In genomic region chr11:76235233-76236091, GRCh38 we compare ENCODE assay signal across 8 cellular contexts. TPM values are rescaled to one million over a fixed set of nuclear protein-coding genes. Genes with fewer than 3 reads are reported as not detected.
A peak's percentile ranks its signal among the peaks of the same experiment; 100 is the strongest.
DNase-seq lines count a peak whose midpoint lies in the region; ATAC-seq and TF ChIP-seq lines count a peak whose summit lies in the region.

No MANE protein-coding gene starts in this region.

- H3K4me1 ChIP-seq in right lobe of liver = peaks cover 0 to 6% (median 0%) of the 10 kb centered on the region in 4 donors

- under 1% methylated on average over 54 of the region's 65 CpGs for WGBS in right lobe of liver (ENCODE audit: insufficient coverage, low coverage, low lambda C conversion rate, missing lambda C conversion rate)

- DNase-seq in CD1c-positive myeloid dendritic cell (ENCODE audit: extremely low spot score) = peak; percentile 94
- peak; percentile 93 for DNase-seq in NCI-H748 (lab: John Stamatoyannopoulos, UW; ENCODE audit: unreplicated experiment)
- DNase-seq in activated CD4-positive, alpha-beta T cell treated with anti-CD3 and anti-CD28 coated beads, Interleukin-2, amount 50 U/mL, for 48 hours = peak; percentile 91 to 93
- DNase-seq in dorsolateral prefrontal cortex = peak; percentile 87 to 97 (median 92)
- DNase-seq in right lobe of liver = peak; percentile 83 to 86 (median 86)
- peak; percentile 84 for DNase-seq in stimulated activated CD4-positive, alpha-beta T cell treated with anti-CD3 and anti-CD28 coated beads, Interleukin-4, amount 100 ng/mL, for 1 hour

- intact Hi-C loops in dorsolateral prefrontal cortex (cut with DNase I) (loop anchor here (1.0 to 10.0 kb wide), 5 partner anchors 28 to 341 kb away; partner anchors contain the start of genes GVQW3 (in 2 of the 2) and THAP12 (in 2 of the 2)), right lobe of liver (cut with DNase I) (no loop called here)

- H3K9me3 ChIP-seq in right lobe of liver = no peaks in the 10 kb centered on the region

- TF ChIP-seq POLR2A in right lobe of liver (IDR thresholded peaks at IDR 0.05) = peak; percentile 17

- H3K4me3 ChIP-seq in dorsolateral prefrontal cortex (peak overlapping the region; percentile 53 to 95 (median 85)), right lobe of liver (peak overlapping the region; percentile 58 to 64 (median 63))

- H3K27me3 ChIP-seq in dorsolateral prefrontal cortex (no peaks in the 10 kb centered on the region), right lobe of liver (no peaks in the 10 kb centered on the region)

- peak overlapping the region; percentile 27 to 98 (median 90) for H3K27ac ChIP-seq in dorsolateral prefrontal cortex
- H3K27ac ChIP-seq in right lobe of liver = peak overlapping the region; percentile 50 to 78 (median 59)

- TF ChIP-seq CTCF in dorsolateral prefrontal cortex (IDR thresholded peaks at IDR 0.05 in 54 of 56, conservative IDR thresholded peaks at IDR 0.05 in 2 of 56; ENCODE audit: low read depth in 1 of 56, partially characterized antibody in 56 of 56) = peak in 16 of 56 donors; percentile 2 to 33 (median 18)
- TF ChIP-seq CTCF in right lobe of liver (IDR thresholded peaks at IDR 0.05) = no peak

- ATAC-seq in GM19372 (IDR thresholded peaks at IDR 0.05; ENCODE audit: low read depth, unreplicated experiment) (peak; percentile 62), HG03520 (IDR thresholded peaks at IDR 0.05; ENCODE audit: unreplicated experiment) (peak; percentile 67), right lobe of liver (peak; percentile 76 to 84 (median 80))

- H3K36me3 ChIP-seq in right lobe of liver = no peaks in the 10 kb centered on the region

RNA-seq across cellular contexts. Expression of gene WNT11, which starts 29.2 kb away (rescaled TPM):
- total RNA-seq in dorsolateral prefrontal cortex (1 to 10 TPM in 77 of 120 experiments, under 1 TPM in 39, not detected in 4; 0.25 to 6.2 (median 1.2) TPM), right lobe of liver (10 to 100 TPM in 2 of 6 experiments, 1 to 10 TPM in 4; 2.8 to 13.1 (median 5.5) TPM)

Comparison
In these comparisons a context has a peak if more than half of its experiments do, and no peak if none do; other contexts are left out.
1. Peak in every context shown above with its lines: DNase-seq, ATAC-seq, H3K4me3 ChIP-seq and H3K27ac ChIP-seq.
2. intact Hi-C loops: an anchor here in dorsolateral prefrontal cortex (1.0 to 10.0 kb wide); none called in right lobe of liver.